32 cellular contexts compared by ENCODE assay signal in genomic region chr20:44301285-44301684, GRCh38. TPM values are rescaled to one million over a fixed set of nuclear protein-coding genes. Genes with fewer than 3 reads are reported as not detected.
"Had no signal": no experiment of that assay in that cellular context is flagged by ENCODE, and none has a peak within 500 bp of the region (broad histone marks: within the 10 kb centered on the region; RNA-seq: fewer than 3 reads in every experiment).

No MANE protein-coding gene starts in this region.

- H3K27ac ChIP-seq: esophagus muscularis mucosa, foreskin keratinocyte, gastroesophageal sphincter, spleen had no signal

- H3K27me3 Mint-ChIP-seq: dendritic cell treated with granulocyte-macrophage colony-stimulating factor and Interleukin-4, amounts not matched to agents 40 ng/mL and 50 ng/mL, for 4 days; memory B cell; naive thymus-derived CD4-positive, alpha-beta T cell; stimulated activated naive B cell treated with anti-CD40 and anti-IgM and Interleukin-4, amounts not matched to agents 10 μg/mL and 1 μg/mL and 100 μg/mL, for 72 hours; stimulated activated naive CD8-positive, alpha-beta T cell treated with anti-CD3 and anti-CD28 coated beads, Interleukin-15, Interleukin-2, amounts not matched to agents 100 ng/mL and 50 ng/mL, for 24 hours had no signal

- DNase-seq: effector CD8-positive, alpha-beta T cell; endodermal cell; foreskin keratinocyte; heart left ventricle; hypothalamus; mucosa of descending colon; naive thymus-derived CD4-positive, alpha-beta T cell; nephron progenitor cell; nucleus accumbens; spleen; stimulated activated CD4-positive, alpha-beta T cell treated with anti-CD3 and anti-CD28 coated beads, Interleukin-4, amount 100 ng/mL, for 4 hours; stimulated activated naive B cell treated with anti-CD40 and anti-IgM and Interleukin-4, amounts not matched to agents 10 μg/mL and 1 μg/mL and 100 μg/mL, for 72 hours; trophoblast cell had no signal

- H3K4me3 ChIP-seq: colonic mucosa, esophagus muscularis mucosa, gastroesophageal sphincter, heart left ventricle, lung, mucosa of descending colon, prostate gland, right atrium auricular region, skin epidermis, spleen had no signal

- H3K9me3 Mint-ChIP-seq: dendritic cell treated with granulocyte-macrophage colony-stimulating factor and Interleukin-4, amounts not matched to agents 40 ng/mL and 50 ng/mL, for 4 days; memory B cell; mesothelial cell of epicardium; naive thymus-derived CD4-positive, alpha-beta T cell; nephron progenitor cell; stimulated activated naive B cell treated with anti-CD40 and anti-IgM and Interleukin-4, amounts not matched to agents 10 μg/mL and 1 μg/mL and 100 μg/mL, for 72 hours; stimulated activated naive CD8-positive, alpha-beta T cell treated with anti-CD3 and anti-CD28 coated beads, Interleukin-15, Interleukin-2, amounts not matched to agents 100 ng/mL and 50 ng/mL, for 24 hours had no signal

- H3K4me1 Mint-ChIP-seq: memory B cell, mesothelial cell of epicardium had no signal

- H3K36me3 ChIP-seq: colonic mucosa, prostate gland, right atrium auricular region had no signal

- H3K27ac Mint-ChIP-seq: dendritic cell treated with granulocyte-macrophage colony-stimulating factor and Interleukin-4, amounts not matched to agents 40 ng/mL and 50 ng/mL, for 4 days; endodermal cell; memory B cell; mesothelial cell of epicardium; nephron progenitor cell; stimulated activated naive B cell treated with anti-CD40 and anti-IgM and Interleukin-4, amounts not matched to agents 10 μg/mL and 1 μg/mL and 100 μg/mL, for 72 hours; stimulated activated naive CD8-positive, alpha-beta T cell treated with anti-CD3 and anti-CD28 coated beads, Interleukin-15, Interleukin-2, amounts not matched to agents 100 ng/mL and 50 ng/mL, for 24 hours had no signal

- H3K4me3 Mint-ChIP-seq: dendritic cell treated with granulocyte-macrophage colony-stimulating factor and Interleukin-4, amounts not matched to agents 40 ng/mL and 50 ng/mL, for 4 days; endodermal cell; memory B cell; mesothelial cell of epicardium; naive thymus-derived CD4-positive, alpha-beta T cell; nephron progenitor cell; stimulated activated naive B cell treated with anti-CD40 and anti-IgM and Interleukin-4, amounts not matched to agents 10 μg/mL and 1 μg/mL and 100 μg/mL, for 72 hours; stimulated activated naive CD8-positive, alpha-beta T cell treated with anti-CD3 and anti-CD28 coated beads, Interleukin-15, Interleukin-2, amounts not matched to agents 100 ng/mL and 50 ng/mL, for 24 hours had no signal

- FAIRE-seq: endothelial cell of umbilical vein, keratinocyte had no signal

- ATAC-seq: foreskin keratinocyte; gastroesophageal sphincter; naive thymus-derived CD4-positive, alpha-beta T cell; stimulated activated naive B cell treated with anti-CD40 and anti-IgM and Interleukin-4, amounts not matched to agents 10 μg/mL and 1 μg/mL and 100 μg/mL, for 72 hours had no signal

- H3K4me1 ChIP-seq: colonic mucosa, foreskin keratinocyte, gastroesophageal sphincter, spleen had no signal

- H3K27me3 ChIP-seq: colonic mucosa, esophagus muscularis mucosa, foreskin keratinocyte, gastroesophageal sphincter, heart left ventricle, right atrium auricular region, spleen had no signal

- H3K9me3 ChIP-seq: colonic mucosa, esophagus muscularis mucosa, gastroesophageal sphincter, heart left ventricle, mucosa of descending colon, prostate gland, right atrium auricular region, spleen had no signal

RNA-seq across cellular contexts. Expression of gene R3HDML, which starts 35.6 kb away (rescaled TPM):
- total RNA-seq: colonic mucosa; endodermal cell; endothelial cell of umbilical vein; epithelial cell of proximal tubule; esophagus muscularis mucosa; fibroblast of lung; foreskin keratinocyte; gastroesophageal sphincter; heart left ventricle; liver; lung; mesothelial cell of epicardium; mucosa of descending colon; naive thymus-derived CD4-positive, alpha-beta T cell; osteocyte; right atrium auricular region; spleen; urinary bladder had no signal
- polyA plus RNA-seq: endothelial cell of umbilical vein; fibroblast of lung; foreskin keratinocyte; heart left ventricle; keratinocyte; liver; lung; naive thymus-derived CD4-positive, alpha-beta T cell; spleen; urinary bladder had no signal

RNA-seq across cellular contexts. Expression of gene GDAP1L1, which starts 54.2 kb away (rescaled TPM):
- total RNA-seq: chondrocyte; colonic mucosa; endothelial cell of umbilical vein; epithelial cell of proximal tubule; fibroblast of lung; foreskin keratinocyte; liver; lung; naive thymus-derived CD4-positive, alpha-beta T cell; osteocyte; spleen had no signal
- polyA plus RNA-seq: endothelial cell of umbilical vein; fibroblast of lung; foreskin keratinocyte; keratinocyte; liver; naive thymus-derived CD4-positive, alpha-beta T cell; spleen had no signal

RNA-seq across cellular contexts. Expression of gene HNF4A, which starts 54.2 kb away (rescaled TPM):
- total RNA-seq: chondrocyte; endothelial cell of umbilical vein; epithelial cell of proximal tubule; fibroblast of lung; foreskin keratinocyte; gastroesophageal sphincter; heart left ventricle; naive thymus-derived CD4-positive, alpha-beta T cell; osteocyte; prostate gland; right atrium auricular region; spleen; urinary bladder had no signal
- polyA plus RNA-seq: endothelial cell of umbilical vein; fibroblast of lung; foreskin keratinocyte; keratinocyte; naive thymus-derived CD4-positive, alpha-beta T cell had no signal
